Comparison of ENCODE assay signal across 7 cellular contexts in the genomic region with DNA sequence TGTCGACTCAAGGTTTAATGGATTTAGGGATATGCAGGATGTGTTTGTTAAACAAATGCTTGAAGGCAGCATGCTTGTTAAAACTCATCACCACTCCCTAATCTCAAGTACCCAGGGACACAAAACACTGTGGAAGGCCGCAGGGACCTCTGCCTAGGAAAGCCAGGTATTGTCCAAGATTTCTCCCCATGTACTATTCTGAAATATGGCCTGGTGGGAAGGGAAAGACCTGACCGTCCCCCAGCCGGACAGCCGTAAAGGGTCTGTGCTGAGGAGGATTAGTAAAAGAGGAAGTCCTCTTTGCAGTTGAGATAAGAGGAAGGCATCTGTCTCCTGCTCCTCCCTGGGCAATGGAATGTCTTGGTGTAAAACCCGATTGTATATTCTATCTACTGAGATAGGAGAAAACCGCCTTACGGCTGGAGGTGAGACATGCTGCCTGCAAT.
DNase-seq lines count a peak whose midpoint lies in the region; ATAC-seq, FAIRE-seq and TF ChIP-seq lines count a peak whose summit lies in the region.
"Not testable (repeated sequence)": the region's sequence is repeated elsewhere in the genome, so short reads cannot be mapped to it uniquely, and the experiment has no call there.

No MANE protein-coding gene starts in this region.

- peak overlapping the region; percentile 93 for H3K4me3 Mint-ChIP-seq in WTC11
- peak overlapping the region; percentile 79 to 92 (median 90) for H3K4me3 Mint-ChIP-seq in brain

- H2BK15ac ChIP-seq in mesendoderm (replicated peaks; ENCODE audit: low read depth): not testable (repeated sequence)

- CTCF ChIA-PET in WTC11 (lab: Charles Lee): not testable (repeated sequence)

- H3K79me2 ChIP-seq in hepatocyte; mesendoderm (ENCODE audit: control insufficient read depth, insufficient read depth, low read length): not testable (repeated sequence)

- not testable (repeated sequence) for DNase-seq in GM12891 (ENCODE audit: insufficient read length, low spot score); WTC11 (ENCODE audit: low spot score); hepatocyte (ENCODE audit: low spot score)
- DNase-seq in mesendoderm: peak; percentile 10

- not testable (repeated sequence) for H2BK120ac ChIP-seq in mesendoderm (ENCODE audit: low read depth, low read length)

- H3K4me1 Mint-ChIP-seq in WTC11: peaks cover 23% of the 10 kb centered on the region
- peaks cover 22% of the 10 kb centered on the region for H3K4me1 Mint-ChIP-seq in brain

- not testable (repeated sequence) for FAIRE-seq in GM12891 (lab: Jason Lieb, UNC)

- not testable (repeated sequence) for H3K56ac ChIP-seq in mesendoderm (ENCODE audit: low read length)

- H3K4ac ChIP-seq in mesendoderm (ENCODE audit: low read depth, low read length): not testable (repeated sequence)

- H3K23ac ChIP-seq in mesendoderm (ENCODE audit: low read length): not testable (repeated sequence)

- H3K27me3 Mint-ChIP-seq in WTC11 (ENCODE audit: low read depth) (peaks cover 26% of the 10 kb centered on the region), brain (peaks cover 63% of the 10 kb centered on the region)

- not testable (repeated sequence) for H4K20me1 ChIP-seq in hepatocyte (ENCODE audit: insufficient read depth, poor library complexity, severe bottlenecking)

- H3K36me3 ChIP-seq in HUES6 (ENCODE audit: control insufficient read depth, insufficient read depth, low read length); hepatocyte (replicated peaks; ENCODE audit: insufficient read depth, low read depth); mesendoderm (ENCODE audit: control insufficient read depth, insufficient read depth, low read length); neuron (ENCODE audit: insufficient read depth, low read length): not testable (repeated sequence)

- peak overlapping the region; percentile 26 for H3K9ac ChIP-seq in HUES6 (ENCODE audit: low read length)
- H3K9ac ChIP-seq in mesendoderm (ENCODE audit: low read length): not testable (repeated sequence)

- H2BK5ac ChIP-seq in mesendoderm (ENCODE audit: low read length): not testable (repeated sequence)

- ATAC-seq in WTC11: not testable (repeated sequence)

- not testable (repeated sequence) for H3K9me2 ChIP-seq in hepatocyte (replicated peaks; ENCODE audit: insufficient read depth)

- peak overlapping the region; percentile 85 for H3K4me3 ChIP-seq in HUES6 (ENCODE audit: low read depth, low read length)
- H3K4me3 ChIP-seq in hepatocyte: peak overlapping the region; percentile 20
- H3K4me3 ChIP-seq in mesendoderm (ENCODE audit: low read length): not testable (repeated sequence)
- peak overlapping the region; percentile 73 for H3K4me3 ChIP-seq in neuron (ENCODE audit: low read length)

- not testable (repeated sequence) for H3K36me3 Mint-ChIP-seq in WTC11, brain

- H2AK5ac ChIP-seq in mesendoderm (ENCODE audit: low read length): not testable (repeated sequence)

- not testable (repeated sequence) for H4K8ac ChIP-seq in mesendoderm (ENCODE audit: low read depth, low read length)

- not testable (repeated sequence) for H3K27ac ChIP-seq in HUES6 (ENCODE audit: low read depth, low read length); hepatocyte; mesendoderm (ENCODE audit: low read depth, low read length)

- H3K4me1 ChIP-seq in HUES6 (ENCODE audit: control insufficient read depth, insufficient read depth, low read length); hepatocyte (ENCODE audit: insufficient read depth); mesendoderm (ENCODE audit: control insufficient read depth, low read depth, low read length); neuron (ENCODE audit: insufficient read depth, low read length): not testable (repeated sequence)

- not testable (repeated sequence) for H3K18ac ChIP-seq in mesendoderm (ENCODE audit: low read length)

- H3K27me3 ChIP-seq in HUES6 (ENCODE audit: control insufficient read depth, insufficient read depth, low read length) (peaks cover 32% of the 10 kb centered on the region), neuron (ENCODE audit: insufficient read depth, low read length) (peaks cover 10% of the 10 kb centered on the region)
- not testable (repeated sequence) for H3K27me3 ChIP-seq in hepatocyte; mesendoderm (ENCODE audit: insufficient read depth, low read length, poor library complexity)

- H3K9me3 ChIP-seq in HUES6 (ENCODE audit: control insufficient read depth, insufficient read depth, low read depth, low read length); hepatocyte (ENCODE audit: low read depth); neuron (ENCODE audit: low read length): not testable (repeated sequence)

- not testable (repeated sequence) for TF ChIP-seq CTCF in WTC11 (IDR thresholded peaks at IDR 0.05); brain (conservative IDR thresholded peaks at IDR 0.05); hepatocyte (IDR thresholded peaks at IDR 0.05; ENCODE audit: poor library complexity)

- H3K9me3 Mint-ChIP-seq in WTC11: not testable (repeated sequence)
- H3K9me3 Mint-ChIP-seq in brain: peaks cover 1 to 17% (median 6%) of the 10 kb centered on the region in 5 experiments

- WGBS in hepatocyte (ENCODE audit: low lambda C conversion rate, missing lambda C conversion rate): 19% methylated on average over 8 of the region's 8 CpGs
- no CpG with 5 or more reads among the region's 8 CpGs for WGBS in mesendoderm (ENCODE audit: extremely low coverage, insufficient coverage, low lambda C conversion rate)

- TF ChIP-seq POLR2A in GM12891 (IDR thresholded peaks at IDR 0.05; ENCODE audit: low read depth, low read length): not testable (repeated sequence)

- POLR2A ChIA-PET in WTC11 (lab: Charles Lee): not testable (repeated sequence)

- H2AFZ ChIP-seq in hepatocyte (peak overlapping the region; percentile 65), neuron (ENCODE audit: low read depth, low read length) (peak overlapping the region; percentile 64)

- H3K27ac Mint-ChIP-seq in WTC11: not testable (repeated sequence)
- peak overlapping the region in 3 of 5 experiments; percentile 39 to 80 (median 54) for H3K27ac Mint-ChIP-seq in brain

- not testable (repeated sequence) for H3K79me1 ChIP-seq in mesendoderm (ENCODE audit: low read length)

- H3K4me2 ChIP-seq in hepatocyte: peak overlapping the region; percentile 82
- H3K4me2 ChIP-seq in mesendoderm (ENCODE audit: low read length): not testable (repeated sequence)

- H4K5ac ChIP-seq in mesendoderm (ENCODE audit: low read length): not testable (repeated sequence)

TF ChIP-seq in GM12891, 5 proteins besides CTCF, POLR2A, EP300 and RAD21:
- 0 out of 2 replicates have a peak, but pooled peaks have one; percentile 21 for TF ChIP-seq SPI1 (IDR thresholded peaks at IDR 0.05; ENCODE audit: low read depth, low read length)
